17 cellular contexts compared by ENCODE assay signal in genomic region chr14:105117710-105118385, GRCh38. TPM values are rescaled to one million over a fixed set of nuclear protein-coding genes. Genes with fewer than 3 reads are reported as not detected.
DNase-seq lines count a peak whose midpoint lies in the region; ATAC-seq and TF ChIP-seq lines count a peak whose summit lies in the region.
"Had no signal": no experiment of that assay in that cellular context is flagged by ENCODE, and none has a peak within 500 bp of the region (broad histone marks: within the 10 kb centered on the region; RNA-seq: fewer than 3 reads in every experiment).

No MANE protein-coding gene starts in this region.

- H3K4me1 ChIP-seq in right atrium auricular region (no peaks in the 10 kb centered on the region), esophagus (ENCODE audit: control insufficient read depth in 2 of 2, insufficient read depth in 2 of 2, low read length in 1 of 2) (peaks cover 5 to 9% of the 10 kb centered on the region in 2 donors)

- intact Hi-C loops in cardiac septum (cut with DNase I) (no loop called here), posterior vena cava (cut with DNase I) (no loop called here)

- DNase-seq in cardiac septum (ENCODE audit: low spot score), result peak; percentile 47
- DNase-seq in right atrium auricular region (ENCODE audit: low spot score), result no peak
- DNase-seq in posterior vena cava (ENCODE audit: low spot score), result peak; percentile 26
- DNase-seq in NCI-H748 treated with DMSO at 0.1 percent for 48 hours (lab: John Stamatoyannopoulos, UW), result no peak
- DNase-seq in NOMO-1 treated with DMSO at 0.1 percent for 48 hours (lab: John Stamatoyannopoulos, UW; ENCODE audit: unreplicated experiment), result no peak
- DNase-seq: DMS53, GOT3, KG1, NCI-H1436, NCI-H2081, NCI-H774, SHP77 had no signal

- H3K4me3 ChIP-seq in right atrium auricular region (no peak overlapping the region), esophagus (ENCODE audit: low read depth in 1 of 2, low read length in 2 of 2) (no peak overlapping the region)

- TF ChIP-seq CTCF in right atrium auricular region (IDR thresholded peaks at IDR 0.05), result no peak

- H3K36me3 ChIP-seq in right atrium auricular region (no peaks in the 10 kb centered on the region), esophagus (ENCODE audit: control insufficient read depth in 2 of 2, insufficient read depth in 2 of 2, low read length in 1 of 2) (no peaks in the 10 kb centered on the region)

- no peaks in the 10 kb centered on the region for H3K27me3 ChIP-seq in right atrium auricular region
- H3K27me3 ChIP-seq in esophagus (ENCODE audit: control insufficient read depth in 1 of 2, insufficient read depth in 2 of 2, low read length in 2 of 2), result no peaks in the 10 kb centered on the region

- H3K27ac ChIP-seq in right atrium auricular region (no peak overlapping the region), esophagus (ENCODE audit: low read depth in 2 of 2, low read length in 1 of 2) (peak overlapping the region; percentile 81 to 89)

- ATAC-seq in HG03175 (IDR thresholded peaks at IDR 0.05; ENCODE audit: unreplicated experiment), result no peak
- ATAC-seq: Panc1 had no signal

- 91 to 95% methylated on average over 7 of the region's 7 CpGs for WGBS in esophagus, 2 donors

- peaks cover 0 to 23% of the 10 kb centered on the region in 2 donors for H3K9me3 ChIP-seq in right atrium auricular region
- peaks cover 3 to 11% of the 10 kb centered on the region in 2 donors for H3K9me3 ChIP-seq in esophagus (ENCODE audit: control insufficient read depth in 2 of 2, insufficient read depth in 1 of 2, low read depth in 1 of 2, low read length in 1 of 2)

RNA-seq across cellular contexts. Expression of gene JAG2, which starts 50.7 kb away (rescaled TPM):
- total RNA-seq in cardiac septum (36.7 TPM), right atrium auricular region (10 to 100 TPM; 14.5 to 17.3 TPM), posterior vena cava (10 to 100 TPM; 13.0 to 17.3 TPM)
- polyA plus RNA-seq in esophagus, result 10 to 100 TPM; 18.7 to 32.4 TPM

RNA-seq across cellular contexts. Expression of gene GPR132, which starts 52.6 kb away (rescaled TPM):
- total RNA-seq in cardiac septum (0.73 TPM), right atrium auricular region (1 to 10 TPM in 1 of 2 donors, under 1 TPM in 1; 0.67 to 1.2 TPM), posterior vena cava (1 to 10 TPM; 1.8 to 3.1 TPM)
- polyA plus RNA-seq in esophagus, result under 1 TPM; 0.42 to 0.47 TPM
- total RNA-seq: A673, NCI-H460 had no signal

Comparison
In these comparisons a context has a peak if more than half of its experiments do, and no peak if none do; other contexts are left out.
1. DNase-seq: peak in cardiac septum (single experiment) and posterior vena cava (single experiment); none in right atrium auricular region (single experiment), NCI-H748 treated with DMSO at 0.1 percent for 48 hours (single experiment) and NOMO-1 treated with DMSO at 0.1 percent for 48 hours (single experiment).
2. H3K27ac ChIP-seq: peak in esophagus (2 of 2); none in right atrium auricular region (0 of 2).